ENCODE assay signal across 9 cellular contexts in the genomic region with DNA sequence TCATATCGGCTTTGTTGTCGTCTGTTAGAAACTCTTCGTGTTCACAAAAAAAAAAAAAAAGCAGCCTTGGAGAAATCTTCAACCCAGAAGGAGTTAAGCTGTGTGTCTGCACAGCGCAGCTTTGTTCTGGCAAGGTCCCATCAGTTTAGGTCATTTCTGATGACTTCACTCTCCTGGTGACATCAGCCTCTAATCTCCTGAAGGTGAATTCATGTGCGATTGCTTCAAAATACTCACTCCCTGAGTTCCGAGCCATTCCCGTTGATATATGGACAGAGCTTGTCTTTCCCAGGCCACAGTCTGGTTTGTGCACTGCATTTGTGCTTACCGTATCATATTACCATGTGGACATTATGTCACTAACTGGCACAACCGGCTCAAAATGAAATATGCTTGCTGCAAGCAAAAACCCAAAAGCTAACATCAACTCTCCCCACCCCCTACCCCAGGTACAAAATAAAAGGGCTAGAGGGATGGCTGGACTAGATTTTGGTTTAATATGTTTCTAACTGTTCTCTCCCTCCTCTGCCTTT.
DNase-seq lines count a peak whose midpoint lies in the region; ATAC-seq and TF ChIP-seq lines count a peak whose summit lies in the region.
"Had no signal": no experiment of that assay in that cellular context is flagged by ENCODE, and none has a peak within 500 bp of the region (broad histone marks: within the 10 kb centered on the region; RNA-seq: fewer than 3 reads in every experiment).

No MANE protein-coding gene starts in this region.

- peaks cover 18 to 47% (median 43%) of the 10 kb centered on the region in 4 donors for H3K4me1 ChIP-seq in esophagus muscularis mucosa
- peaks cover 14% of the 10 kb centered on the region for H3K4me1 ChIP-seq in parathyroid adenoma
- H3K4me1 ChIP-seq in colonic mucosa = no peaks in the 10 kb centered on the region

- peak overlapping the region in 3 of 4 donors; percentile 29 to 71 (median 41) for H3K27ac ChIP-seq in esophagus muscularis mucosa (replicated peaks in 1 of 4)
- H3K27ac ChIP-seq in parathyroid adenoma = peak overlapping the region; percentile 32
- H3K27ac ChIP-seq in colonic mucosa = no peak overlapping the region

- 44% methylated on average over 9 of the region's 9 CpGs for WGBS in esophagus muscularis mucosa

- H3K4me3 Mint-ChIP-seq in stimulated activated naive CD8-positive, alpha-beta T cell treated with anti-CD3 and anti-CD28 coated beads, Interleukin-15, amount 100 ng/mL, for 72 hours = no peak overlapping the region

- H3K4me3 ChIP-seq in esophagus muscularis mucosa (no peak overlapping the region), parathyroid adenoma (ENCODE audit: low read depth, low read length) (peak overlapping the region; percentile 31), colonic mucosa (no peak overlapping the region)

- TF ChIP-seq CTCF in esophagus muscularis mucosa (IDR thresholded peaks at IDR 0.05) = no peak
- no peak for TF ChIP-seq CTCF in parathyroid adenoma (IDR thresholded peaks at IDR 0.05)
- TF ChIP-seq CTCF in colonic mucosa (IDR thresholded peaks at IDR 0.05) = no peak

- intact Hi-C loops in esophagus muscularis mucosa (cut with DNase I) = loop anchor here (2.0 kb wide), 1 partner anchor 163 kb away; no protein-coding TSS in a partner anchor
- intact Hi-C loops in colonic mucosa (cut with DNase I) = no loop called here

- TF ChIP-seq POLR2A in esophagus muscularis mucosa (IDR thresholded peaks at IDR 0.05; ENCODE audit: low read depth) = no peak

- H3K27me3 ChIP-seq in esophagus muscularis mucosa = no peaks in the 10 kb centered on the region
- H3K27me3 ChIP-seq in parathyroid adenoma (ENCODE audit: control insufficient read depth, insufficient read depth, low read length) = no peaks in the 10 kb centered on the region
- no peaks in the 10 kb centered on the region for H3K27me3 ChIP-seq in colonic mucosa

- no peaks in the 10 kb centered on the region for H3K9me3 ChIP-seq in esophagus muscularis mucosa
- H3K9me3 ChIP-seq in parathyroid adenoma (ENCODE audit: control insufficient read depth, low read length) = no peaks in the 10 kb centered on the region
- H3K9me3 ChIP-seq in colonic mucosa = no peaks in the 10 kb centered on the region

- H3K27ac Mint-ChIP-seq in stimulated activated naive CD8-positive, alpha-beta T cell treated with anti-CD3 and anti-CD28 coated beads, Interleukin-15, amount 100 ng/mL, for 72 hours = no peak overlapping the region

- H3K4me1 Mint-ChIP-seq in stimulated activated naive CD8-positive, alpha-beta T cell treated with anti-CD3 and anti-CD28 coated beads, Interleukin-15, amount 100 ng/mL, for 72 hours = peaks cover 66% of the 10 kb centered on the region

- no peaks in the 10 kb centered on the region for H3K79me2 ChIP-seq in parathyroid adenoma

- H3K9ac ChIP-seq in parathyroid adenoma (no peak overlapping the region), colonic mucosa (ENCODE audit: low read depth in 2 of 2, low read length in 2 of 2) (no peak overlapping the region)

- no peaks in the 10 kb centered on the region for H3K9me3 Mint-ChIP-seq in stimulated activated naive CD8-positive, alpha-beta T cell treated with anti-CD3 and anti-CD28 coated beads, Interleukin-15, amount 100 ng/mL, for 72 hours

- DNase-seq in DMS153 (lab: John Stamatoyannopoulos, UW) (peak; percentile 90), NCI-H526 treated with DMSO at 0.1 percent for 48 hours (lab: John Stamatoyannopoulos, UW) (peak; percentile 68), esophagus muscularis mucosa (ENCODE audit: extremely low spot score) (peak; percentile 83), colonic mucosa (no peak)
- DNase-seq in stimulated activated naive CD8-positive, alpha-beta T cell treated with anti-CD3 and anti-CD28 coated beads, Interleukin-15, amount 100 ng/mL, for 72 hours = no peak
- no peak for DNase-seq in stimulated activated CD4-positive, alpha-beta T cell treated with anti-CD3 and anti-CD28 coated beads, Interleukin-4, amount 100 ng/mL, for 4 hours
- DNase-seq: effector CD8-positive, alpha-beta T cell had no signal

- H3K4me2 ChIP-seq in parathyroid adenoma (ENCODE audit: low read length) = peak overlapping the region; percentile 42

- no peak for TF ChIP-seq EP300 in esophagus muscularis mucosa (IDR thresholded peaks at IDR 0.05)

- peaks cover 37% of the 10 kb centered on the region for H3K27me3 Mint-ChIP-seq in stimulated activated naive CD8-positive, alpha-beta T cell treated with anti-CD3 and anti-CD28 coated beads, Interleukin-15, amount 100 ng/mL, for 72 hours

- no peak for ATAC-seq in stimulated activated naive CD8-positive, alpha-beta T cell treated with anti-CD3 and anti-CD28 coated beads, Interleukin-15, amount 100 ng/mL, for 72 hours
- no peak for ATAC-seq in HG02884 (IDR thresholded peaks at IDR 0.05; ENCODE audit: unreplicated experiment)

- H2AFZ ChIP-seq in parathyroid adenoma = peak overlapping the region; percentile 34

- H3K36me3 ChIP-seq in esophagus muscularis mucosa (no peaks in the 10 kb centered on the region), parathyroid adenoma (ENCODE audit: control insufficient read depth, insufficient read depth, low read length) (no peaks in the 10 kb centered on the region), colonic mucosa (no peaks in the 10 kb centered on the region)

Comparison
In these comparisons a context has a peak if more than half of its experiments do, and no peak if none do; other contexts are left out.
1. DNase-seq: peak in DMS153 (single experiment), NCI-H526 treated with DMSO at 0.1 percent for 48 hours (single experiment) and esophagus muscularis mucosa (single experiment); none in colonic mucosa (single experiment), stimulated activated naive CD8-positive, alpha-beta T cell treated with anti-CD3 and anti-CD28 coated beads, Interleukin-15, amount 100 ng/mL, for 72 hours (0 of 2) and stimulated activated CD4-positive, alpha-beta T cell treated with anti-CD3 and anti-CD28 coated beads, Interleukin-4, amount 100 ng/mL, for 4 hours (0 of 2).